2 cellular contexts compared by ENCODE assay signal in genomic region chr22:33326540-33327295, GRCh38.
TF ChIP-seq lines count a peak whose summit lies in the region.

No MANE protein-coding gene starts in this region.

TF ChIP-seq in GM12878, 131 proteins besides CTCF, POLR2A, EP300 and RAD21 (continued from another document):
- TF ChIP-seq PBX3 (IDR thresholded peaks at IDR 0.05; ENCODE audit: insufficient replicate concordance, low read depth, low read length) (no peak), E4F1 (IDR thresholded peaks at IDR 0.05; ENCODE audit: borderline replicate concordance, partially characterized antibody) (no peak), SP1 (IDR thresholded peaks at IDR 0.05; ENCODE audit: low read depth, low read length) (no peak), E2F4 (IDR thresholded peaks at IDR 0.05; ENCODE audit: low read depth, low read length) (no peak), RBBP5 (conservative IDR thresholded peaks at IDR 0.05) (no peak), SMAD1 (IDR thresholded peaks at IDR 0.05; ENCODE audit: low read depth, partially characterized antibody) (no peak), PAX5 (IDR thresholded peaks at IDR 0.05; ENCODE audit: borderline replicate concordance, low read depth, low read length) (no peak), FOXK2 (IDR thresholded peaks at IDR 0.05) (no peak), DPF2 (IDR thresholded peaks at IDR 0.05) (no peak), NRF1 (conservative IDR thresholded peaks at IDR 0.05; ENCODE audit: low read depth, low read length) (no peak), MAX (IDR thresholded peaks at IDR 0.05; ENCODE audit: low read depth, low read length) (no peak), HDAC2 (IDR thresholded peaks at IDR 0.05) (no peak), STAT3 (IDR thresholded peaks at IDR 0.05; ENCODE audit: low read depth, low read length) (no peak), ZNF622 (IDR thresholded peaks at IDR 0.05) (no peak), ZZZ3 (IDR thresholded peaks at IDR 0.05; ENCODE audit: control insufficient read depth, insufficient read length, low read depth) (no peak)

TF ChIP-seq in GM23338, 12 proteins besides CTCF, POLR2A, EP300 and RAD21 (continued from another document):
- no peak for TF ChIP-seq REST (IDR thresholded peaks at IDR 0.05; ENCODE audit: unreplicated experiment)
- no peak for TF ChIP-seq STAT1 (IDR thresholded peaks at IDR 0.05; ENCODE audit: unreplicated experiment)
- TF ChIP-seq EZH2phosphoT487 (IDR thresholded peaks at IDR 0.05; ENCODE audit: unreplicated experiment), result no peak
- TF ChIP-seq, protein P1, sequence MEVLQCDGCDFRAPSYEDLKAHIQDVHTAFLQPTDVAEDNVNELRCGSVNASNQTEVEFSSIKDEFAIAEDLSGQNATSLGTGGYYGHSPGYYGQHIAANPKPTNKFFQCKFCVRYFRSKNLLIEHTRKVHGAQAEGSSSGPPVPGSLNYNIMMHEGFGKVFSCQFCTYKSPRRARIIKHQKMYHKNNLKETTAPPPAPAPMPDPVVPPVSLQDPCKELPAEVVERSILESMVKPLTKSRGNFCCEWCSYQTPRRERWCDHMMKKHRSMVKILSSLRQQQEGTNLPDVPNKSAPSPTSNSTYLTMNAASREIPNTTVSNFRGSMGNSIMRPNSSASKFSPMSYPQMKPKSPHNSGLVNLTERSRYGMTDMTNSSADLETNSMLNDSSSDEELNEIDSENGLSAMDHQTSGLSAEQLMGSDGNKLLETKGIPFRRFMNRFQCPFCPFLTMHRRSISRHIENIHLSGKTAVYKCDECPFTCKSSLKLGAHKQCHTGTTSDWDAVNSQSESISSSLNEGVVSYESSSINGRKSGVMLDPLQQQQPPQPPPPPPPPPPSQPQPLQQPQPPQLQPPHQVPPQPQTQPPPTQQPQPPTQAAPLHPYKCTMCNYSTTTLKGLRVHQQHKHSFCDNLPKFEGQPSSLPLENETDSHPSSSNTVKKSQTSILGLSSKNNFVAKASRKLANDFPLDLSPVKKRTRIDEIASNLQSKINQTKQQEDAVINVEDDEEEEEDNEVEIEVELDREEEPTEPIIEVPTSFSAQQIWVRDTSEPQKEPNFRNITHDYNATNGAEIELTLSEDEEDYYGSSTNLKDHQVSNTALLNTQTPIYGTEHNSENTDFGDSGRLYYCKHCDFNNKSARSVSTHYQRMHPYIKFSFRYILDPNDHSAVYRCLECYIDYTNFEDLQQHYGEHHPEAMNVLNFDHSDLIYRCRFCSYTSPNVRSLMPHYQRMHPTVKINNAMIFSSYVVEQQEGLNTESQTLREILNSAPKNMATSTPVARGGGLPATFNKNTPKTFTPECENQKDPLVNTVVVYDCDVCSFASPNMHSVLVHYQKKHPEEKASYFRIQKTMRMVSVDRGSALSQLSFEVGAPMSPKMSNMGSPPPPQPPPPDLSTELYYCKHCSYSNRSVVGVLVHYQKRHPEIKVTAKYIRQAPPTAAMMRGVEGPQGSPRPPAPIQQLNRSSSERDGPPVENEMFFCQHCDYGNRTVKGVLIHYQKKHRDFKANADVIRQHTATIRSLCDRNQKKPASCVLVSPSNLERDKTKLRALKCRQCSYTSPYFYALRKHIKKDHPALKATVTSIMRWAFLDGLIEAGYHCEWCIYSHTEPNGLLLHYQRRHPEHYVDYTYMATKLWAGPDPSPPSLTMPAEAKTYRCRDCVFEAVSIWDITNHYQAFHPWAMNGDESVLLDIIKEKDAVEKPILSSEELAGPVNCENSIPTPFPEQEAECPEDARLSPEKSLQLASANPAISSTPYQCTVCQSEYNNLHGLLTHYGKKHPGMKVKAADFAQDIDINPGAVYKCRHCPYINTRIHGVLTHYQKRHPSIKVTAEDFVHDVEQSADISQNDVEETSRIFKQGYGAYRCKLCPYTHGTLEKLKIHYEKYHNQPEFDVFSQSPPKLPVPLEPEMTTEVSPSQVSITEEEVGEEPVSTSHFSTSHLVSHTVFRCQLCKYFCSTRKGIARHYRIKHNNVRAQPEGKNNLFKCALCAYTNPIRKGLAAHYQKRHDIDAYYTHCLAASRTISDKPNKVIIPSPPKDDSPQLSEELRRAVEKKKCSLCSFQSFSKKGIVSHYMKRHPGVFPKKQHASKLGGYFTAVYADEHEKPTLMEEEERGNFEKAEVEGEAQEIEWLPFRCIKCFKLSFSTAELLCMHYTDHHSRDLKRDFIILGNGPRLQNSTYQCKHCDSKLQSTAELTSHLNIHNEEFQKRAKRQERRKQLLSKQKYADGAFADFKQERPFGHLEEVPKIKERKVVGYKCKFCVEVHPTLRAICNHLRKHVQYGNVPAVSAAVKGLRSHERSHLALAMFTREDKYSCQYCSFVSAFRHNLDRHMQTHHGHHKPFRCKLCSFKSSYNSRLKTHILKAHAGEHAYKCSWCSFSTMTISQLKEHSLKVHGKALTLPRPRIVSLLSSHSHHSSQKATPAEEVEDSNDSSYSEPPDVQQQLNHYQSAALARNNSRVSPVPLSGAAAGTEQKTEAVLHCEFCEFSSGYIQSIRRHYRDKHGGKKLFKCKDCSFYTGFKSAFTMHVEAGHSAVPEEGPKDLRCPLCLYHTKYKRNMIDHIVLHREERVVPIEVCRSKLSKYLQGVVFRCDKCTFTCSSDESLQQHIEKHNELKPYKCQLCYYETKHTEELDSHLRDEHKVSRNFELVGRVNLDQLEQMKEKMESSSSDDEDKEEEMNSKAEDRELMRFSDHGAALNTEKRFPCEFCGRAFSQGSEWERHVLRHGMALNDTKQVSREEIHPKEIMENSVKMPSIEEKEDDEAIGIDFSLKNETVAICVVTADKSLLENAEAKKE (CRISPR knock-in tag; IDR thresholded peaks at IDR 0.05), result no peak
- no peak for TF ChIP-seq EZH2 (IDR thresholded peaks at IDR 0.05; ENCODE audit: low read depth, unreplicated experiment)
- no peak for TF ChIP-seq ZNF331 (CRISPR knock-in tag; IDR thresholded peaks at IDR 0.05; ENCODE audit: low read depth)
- TF ChIP-seq ETS1 (IDR thresholded peaks at IDR 0.05), result no peak
- no peak for TF ChIP-seq JUNB (IDR thresholded peaks at IDR 0.05; ENCODE audit: unreplicated experiment)
- TF ChIP-seq CREB1 (CRISPR knock-in tag; IDR thresholded peaks at IDR 0.05; ENCODE audit: low read depth), result no peak
TF ChIP-seq in GM23338: peak in this region for 0.
